Comparison of ENCODE assay signal across 2 cellular contexts in the genomic region with DNA sequence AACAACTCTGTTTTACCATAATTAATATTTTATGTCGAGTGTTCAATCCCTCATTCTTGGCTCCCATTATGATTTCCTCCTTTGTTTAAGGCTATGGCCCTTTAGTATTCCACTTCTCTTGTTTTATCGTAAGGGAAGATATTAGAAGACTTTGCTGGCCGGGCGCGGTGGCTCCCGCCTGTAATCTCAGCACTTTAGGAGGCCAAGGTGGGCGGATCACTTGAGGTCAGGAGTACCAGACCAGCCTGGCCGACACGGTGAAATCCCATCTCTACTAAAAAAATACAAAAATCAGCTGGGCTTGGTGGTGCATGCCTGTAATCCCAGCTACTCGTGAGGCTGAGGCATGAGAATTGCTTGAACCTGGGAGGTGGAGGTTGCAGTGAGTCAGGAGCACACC. TPM values are rescaled to one million over a fixed set of nuclear protein-coding genes. Genes with fewer than 3 reads are reported as not detected.
"Had no signal": no experiment of that assay in that cellular context is flagged by ENCODE, and none has a peak within 500 bp of the region (broad histone marks: within the 10 kb centered on the region; RNA-seq: fewer than 3 reads in every experiment).

No MANE protein-coding gene starts in this region.

RNA-seq across cellular contexts. Expression of gene HLA-DRB1, which starts 1.1 kb away (rescaled TPM):
- total RNA-seq: bronchial epithelial cell had no signal

RNA-seq across cellular contexts. Expression of gene HLA-DQA1, which starts 46.5 kb away (rescaled TPM):
- total RNA-seq: bronchial epithelial cell, cardiac muscle cell had no signal
- polyA plus RNA-seq: cardiac muscle cell had no signal
